8 cellular contexts compared by ENCODE assay signal in the genomic region with DNA sequence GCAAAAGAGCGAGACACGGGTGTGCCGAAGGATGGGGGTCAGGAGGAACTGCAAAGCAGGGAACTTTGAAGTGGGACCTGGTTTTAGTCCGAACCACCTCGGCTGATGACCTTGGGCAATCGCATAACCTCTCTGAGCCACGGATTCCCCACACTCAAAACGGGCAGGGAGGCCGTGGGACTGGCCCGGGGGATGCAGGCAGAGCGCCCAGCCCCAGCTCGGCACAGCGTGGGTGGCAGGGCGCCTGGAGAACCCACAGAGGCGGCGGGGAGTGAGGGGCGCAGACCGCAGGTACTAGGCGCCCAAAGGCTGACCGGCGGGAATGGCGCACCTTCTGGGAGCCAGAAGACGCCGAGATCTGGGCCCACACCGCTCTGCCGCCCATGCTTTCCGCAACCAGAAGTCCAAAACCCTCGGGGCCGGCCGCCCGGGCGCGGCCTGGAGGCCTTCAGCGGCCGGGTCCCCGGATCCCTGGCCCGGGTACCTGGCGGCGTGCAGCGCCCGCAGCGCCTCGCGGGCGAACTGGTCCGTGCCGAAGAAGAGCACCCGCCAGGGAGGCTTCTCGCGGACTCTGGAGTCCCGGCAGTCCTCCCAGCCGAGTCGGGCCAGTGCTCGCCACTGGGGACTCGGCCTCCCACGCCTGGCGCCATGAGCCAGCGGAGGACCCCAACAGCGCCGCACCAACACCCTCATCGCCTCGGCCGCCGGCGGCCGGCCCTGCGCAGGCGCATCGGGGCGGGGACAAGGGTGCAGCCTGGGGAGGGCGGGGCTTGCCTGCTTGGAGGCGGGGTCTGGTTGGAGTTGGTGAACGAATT. TPM values are rescaled to one million over a fixed set of nuclear protein-coding genes. Genes with fewer than 3 reads are reported as not detected.
DNase-seq lines count a peak whose midpoint lies in the region; ATAC-seq and TF ChIP-seq lines count a peak whose summit lies in the region.

A gene (minus strand): TSS at position 719 of the 815 bp plus-strand sequence. CDS start 26 bp downstream, at position 693.

- H3K4ac ChIP-seq in mesenchymal stem cell (ENCODE audit: low read depth in 1 of 2, low read length in 2 of 2), result peak within 1 kb of the TSS in 1 of 2 experiments; percentile 87

- peak within 1 kb of the TSS; percentile 67 for H3K27ac ChIP-seq in effector memory CD4-positive, alpha-beta T cell (ENCODE audit: insufficient read depth, low read length, poor library complexity, severe bottlenecking)
- H3K27ac ChIP-seq in mesenchymal stem cell (ENCODE audit: low read length, poor library complexity, severe bottlenecking), result no peak within 1 kb of the TSS

- H3K27me3 ChIP-seq in effector memory CD4-positive, alpha-beta T cell (replicated peaks; ENCODE audit: control insufficient read depth, insufficient read depth, low read length, poor library complexity, severe bottlenecking), result no peaks in the 10 kb centered on the region
- H3K27me3 ChIP-seq in mesenchymal stem cell (ENCODE audit: control insufficient read depth in 1 of 2, insufficient read depth in 1 of 2, low read length in 2 of 2), result peaks cover 0 to 5% of the 10 kb centered on the region in 2 experiments

- in situ Hi-C loops in GM18951 (cut with MboI; ENCODE audit: low sequenced_read_pairs, unreplicated experiment), result loop anchor here (25.0 kb wide), 1 partner anchor 258 kb away; a partner anchor contains a TSS

- peak within 1 kb of the TSS; percentile 87 for H3K9ac ChIP-seq in mesenchymal stem cell (ENCODE audit: low read length)

- H2AFZ ChIP-seq in mesenchymal stem cell (ENCODE audit: low read depth, low read length), result peak within 1 kb of the TSS; percentile 94

- H3K4me2 ChIP-seq in mesenchymal stem cell (ENCODE audit: low read length, poor library complexity, severe bottlenecking), result peak within 1 kb of the TSS; percentile 54

- POLR2A ChIA-PET in activated CD8-positive, alpha-beta memory T cell treated with anti-CD3 and anti-CD28 coated beads for 36 hours (lab: Charles Lee), result interaction anchor here (0.5 to 0.7 kb wide), 2 partner anchors 119 to 124 kb away, joined by 3 to 6 read pairs; no protein-coding TSS in a partner anchor

- 1% methylated on average over 61 of the region's 73 CpGs for WGBS in mesenchymal stem cell

- DNase-seq in AG20443 (ENCODE audit: low spot score) (peak; percentile 100), NK-92 (lab: John Stamatoyannopoulos, UW; ENCODE audit: unreplicated experiment) (peak; percentile 62), mesenchymal stem cell (peak; percentile 80)
- peak; percentile 84 to 90 (median 84) for DNase-seq in effector memory CD4-positive, alpha-beta T cell
- peak; percentile 88 for DNase-seq in stimulated activated CD8-positive, alpha-beta memory T cell treated with anti-CD3 and anti-CD28 coated beads, Interleukin-12 subunit alpha, Interleukin-12 subunit beta, amount 100 ng/mL, for 1 hour (ENCODE audit: low read depth)

- peak within 1 kb of the TSS in 1 of 2 experiments; percentile 60 for H2BK12ac ChIP-seq in mesenchymal stem cell (ENCODE audit: low read length in 2 of 2)

- peak within 1 kb of the TSS in 1 of 2 experiments; percentile 87 for H3K14ac ChIP-seq in mesenchymal stem cell (ENCODE audit: low read length in 2 of 2)

- H3K23ac ChIP-seq in mesenchymal stem cell (ENCODE audit: low read length in 2 of 2), result peak within 1 kb of the TSS in 1 of 2 experiments; percentile 100

- H2BK120ac ChIP-seq in mesenchymal stem cell (ENCODE audit: low read depth, low read length), result peak within 1 kb of the TSS; percentile 62

- ATAC-seq in HG03432 (IDR thresholded peaks at IDR 0.05; ENCODE audit: unreplicated experiment), result peak; percentile 78

- H3K4me1 ChIP-seq in effector memory CD4-positive, alpha-beta T cell (ENCODE audit: control insufficient read depth, insufficient read depth, low read length, poor library complexity, severe bottlenecking), result peaks cover 8% of the 10 kb centered on the region
- peaks cover 11% of the 10 kb centered on the region for H3K4me1 ChIP-seq in mesenchymal stem cell (ENCODE audit: control insufficient read depth, insufficient read depth, low read depth, low read length)

- H4K8ac ChIP-seq in mesenchymal stem cell (ENCODE audit: low read length), result peak within 1 kb of the TSS; percentile 62

- peak within 1 kb of the TSS; percentile 54 to 61 for H3K18ac ChIP-seq in mesenchymal stem cell (ENCODE audit: low read depth in 1 of 2, low read length in 2 of 2)

- H2BK5ac ChIP-seq in mesenchymal stem cell (ENCODE audit: low read depth, low read length, poor library complexity, severe bottlenecking), result no peak within 1 kb of the TSS

- peaks cover 13% of the 10 kb centered on the region for H3K79me1 ChIP-seq in mesenchymal stem cell (replicated peaks; ENCODE audit: low read length, poor library complexity, severe bottlenecking)

- H2AK5ac ChIP-seq in mesenchymal stem cell (ENCODE audit: low read length, severe bottlenecking), result no peak within 1 kb of the TSS

- peak; percentile 97 for TF ChIP-seq POLR2A in GM18951 (IDR thresholded peaks at IDR 0.05; ENCODE audit: extremely low read depth, insufficient read depth, insufficient read length)

- no peak within 1 kb of the TSS for H4K91ac ChIP-seq in mesenchymal stem cell (ENCODE audit: low read length)

- H3K4me3 ChIP-seq in effector memory CD4-positive, alpha-beta T cell (ENCODE audit: insufficient read depth, low read depth, low read length, poor library complexity, severe bottlenecking), result peak within 1 kb of the TSS; percentile 94
- H3K4me3 ChIP-seq in mesenchymal stem cell (ENCODE audit: insufficient read depth in 1 of 2, low read depth in 1 of 2, low read length in 2 of 2), result peak within 1 kb of the TSS; percentile 77 to 95

- H2BK15ac ChIP-seq in mesenchymal stem cell (ENCODE audit: low read depth, poor library complexity, severe bottlenecking), result no peak within 1 kb of the TSS

- peaks cover 16% of the 10 kb centered on the region for H3K36me3 ChIP-seq in effector memory CD4-positive, alpha-beta T cell (ENCODE audit: control insufficient read depth, insufficient read depth, low read length)
- peaks cover 0 to 28% of the 10 kb centered on the region in 2 experiments for H3K36me3 ChIP-seq in mesenchymal stem cell (ENCODE audit: control insufficient read depth in 1 of 2, insufficient read depth in 2 of 2, low read depth in 1 of 2, low read length in 2 of 2)

- CTCF ChIA-PET in activated CD8-positive, alpha-beta memory T cell treated with anti-CD3 and anti-CD28 coated beads for 36 hours (lab: Charles Lee), result no interaction called here

- no peaks in the 10 kb centered on the region for H3K9me3 ChIP-seq in effector memory CD4-positive, alpha-beta T cell (ENCODE audit: control insufficient read depth, low read length)
- H3K9me3 ChIP-seq in mesenchymal stem cell (ENCODE audit: control insufficient read depth, low read length), result no peaks in the 10 kb centered on the region

RNA-seq across cellular contexts. Expression of the gene that starts here (rescaled TPM):
- total RNA-seq in activated CD8-positive, alpha-beta memory T cell treated with anti-CD3 and anti-CD28 coated beads for 36 hours, result 10 to 100 TPM; 24.8 to 27.1 TPM
- 10.6 TPM for polyA plus RNA-seq in mesenchymal stem cell (2013, experiment 1 of 2)
- polyA plus RNA-seq in mesenchymal stem cell (2013, experiment 2 of 2), result 10.0 TPM
